In genomic region chr6:160991411-160992322, GRCh38 we compare ENCODE assay signal across 8 cellular contexts. TPM values are rescaled to one million over a fixed set of nuclear protein-coding genes. Genes with fewer than 3 reads are reported as not detected.
DNase-seq lines count a peak whose midpoint lies in the region; ATAC-seq, FAIRE-seq and TF ChIP-seq lines count a peak whose summit lies in the region.

Gene MAP3K4, plus strand, starts transcription at chr6:160991769. Its CDS starts 163 bp downstream, at chr6:160991932.

- FAIRE-seq in GM18507 (lab: Jason Lieb, UNC), result peak; percentile 66

- CTCF ChIA-PET in WTC11 (lab: Charles Lee), result interaction anchor here (0.7 to 3.0 kb wide), 8 partner anchors 19 to 379 kb away, joined by 3 to 38 read pairs (median 5); no protein-coding TSS in a partner anchor

- peaks cover 25% of the 10 kb centered on the region for H3K4me1 Mint-ChIP-seq in WTC11

- ATAC-seq in HG02970 (IDR thresholded peaks at IDR 0.05; ENCODE audit: low FRiP score, unreplicated experiment) (peak; percentile 83), WTC11 (peak; percentile 75)

- peak within 1 kb of the TSS; percentile 97 for H3K27ac Mint-ChIP-seq in WTC11

- peaks cover 8% of the 10 kb centered on the region for H3K27me3 Mint-ChIP-seq in WTC11 (ENCODE audit: low read depth)

- H3K9me3 Mint-ChIP-seq in WTC11, result peaks cover 12% of the 10 kb centered on the region

- TF ChIP-seq CTCF in WTC11 (IDR thresholded peaks at IDR 0.05) (no peak), cardiac fibroblast (IDR thresholded peaks at IDR 0.05; ENCODE audit: low read depth, low read length) (no peak)

- peak within 1 kb of the TSS; percentile 84 to 97 for H3K4me3 ChIP-seq in cardiac fibroblast (replicated peaks in 1 of 2; ENCODE audit: low read depth in 2 of 2, low read length in 2 of 2)

- H3K4me3 Mint-ChIP-seq in WTC11, result peak within 1 kb of the TSS; percentile 97

- peak; percentile 63 for DNase-seq in 8988T
- DNase-seq in GM18507 (ENCODE audit: extremely low spot score, insufficient read length, low read depth), result peak; percentile 54
- DNase-seq in NCI-H2171 (lab: John Stamatoyannopoulos, UW), result peak; percentile 77
- peak; percentile 77 for DNase-seq in WTC11 (ENCODE audit: low spot score)
- DNase-seq in cardiac fibroblast (ENCODE audit: low read depth in 2 of 2), result peak; percentile 83 to 89
- DNase-seq in iris pigment epithelial cell (ENCODE audit: low read depth), result peak; percentile 79
- peak; percentile 83 for DNase-seq in stimulated activated CD4-positive, alpha-beta T cell treated with anti-CD3 and anti-CD28 coated beads, Interleukin-12 subunit alpha, Interleukin-12 subunit beta, amount 100 ng/mL, for 4 hours

- POLR2A ChIA-PET in WTC11 (lab: Charles Lee), result interaction anchor here (1.4 kb wide), 1 partner anchor 19 kb away, joined by 4 read pairs; no protein-coding TSS in a partner anchor

- peaks cover 8% of the 10 kb centered on the region for H3K36me3 Mint-ChIP-seq in WTC11

TF ChIP-seq in WTC11, 78 proteins besides CTCF, POLR2A, EP300 and RAD21 (continues in another document):
- TF ChIP-seq ZNF121 (CRISPR knock-in tag; IDR thresholded peaks at IDR 0.05) (no peak), EMX1 (CRISPR knock-in tag; IDR thresholded peaks at IDR 0.05) (no peak), ZSCAN18 (CRISPR knock-in tag; IDR thresholded peaks at IDR 0.05) (no peak), FOXP4 (CRISPR knock-in tag; IDR thresholded peaks at IDR 0.05) (peak; percentile 38; the same call in 1 of the 2 replicates), ZNF232 (CRISPR knock-in tag; IDR thresholded peaks at IDR 0.05) (peak; percentile 34; the same call in 1 of the 2 replicates), ZNF281 (CRISPR knock-in tag; IDR thresholded peaks at IDR 0.05) (peak; percentile 56; the same call in 1 of the 2 replicates), SMAD3 (CRISPR knock-in tag; IDR thresholded peaks at IDR 0.05; ENCODE audit: borderline replicate concordance) (no peak), MAX (CRISPR knock-in tag; IDR thresholded peaks at IDR 0.05) (no peak), AFF4 (CRISPR knock-in tag; IDR thresholded peaks at IDR 0.05; ENCODE audit: borderline replicate concordance) (no peak; the same call in 1 of the 2 replicates), ATF3 (CRISPR knock-in tag; conservative IDR thresholded peaks at IDR 0.05) (no peak), AR (CRISPR knock-in tag; IDR thresholded peaks at IDR 0.05) (no peak), JUN (CRISPR knock-in tag; IDR thresholded peaks at IDR 0.05) (no peak)

RNA-seq across cellular contexts. Expression of gene MAP3K4, which starts in this region (rescaled TPM):
- total RNA-seq in WTC11 (2021), result 59.2 to 69.8 TPM (median 64.7 TPM) in 3 replicates

Comparison
In these comparisons a context has a peak if more than half of its experiments do, and no peak if none do; other contexts are left out.
1. Peak in every context shown above with its lines: DNase-seq, ATAC-seq and H3K4me3 ChIP-seq.